ENCODE assay signal across 1 cellular context in the genomic region with DNA sequence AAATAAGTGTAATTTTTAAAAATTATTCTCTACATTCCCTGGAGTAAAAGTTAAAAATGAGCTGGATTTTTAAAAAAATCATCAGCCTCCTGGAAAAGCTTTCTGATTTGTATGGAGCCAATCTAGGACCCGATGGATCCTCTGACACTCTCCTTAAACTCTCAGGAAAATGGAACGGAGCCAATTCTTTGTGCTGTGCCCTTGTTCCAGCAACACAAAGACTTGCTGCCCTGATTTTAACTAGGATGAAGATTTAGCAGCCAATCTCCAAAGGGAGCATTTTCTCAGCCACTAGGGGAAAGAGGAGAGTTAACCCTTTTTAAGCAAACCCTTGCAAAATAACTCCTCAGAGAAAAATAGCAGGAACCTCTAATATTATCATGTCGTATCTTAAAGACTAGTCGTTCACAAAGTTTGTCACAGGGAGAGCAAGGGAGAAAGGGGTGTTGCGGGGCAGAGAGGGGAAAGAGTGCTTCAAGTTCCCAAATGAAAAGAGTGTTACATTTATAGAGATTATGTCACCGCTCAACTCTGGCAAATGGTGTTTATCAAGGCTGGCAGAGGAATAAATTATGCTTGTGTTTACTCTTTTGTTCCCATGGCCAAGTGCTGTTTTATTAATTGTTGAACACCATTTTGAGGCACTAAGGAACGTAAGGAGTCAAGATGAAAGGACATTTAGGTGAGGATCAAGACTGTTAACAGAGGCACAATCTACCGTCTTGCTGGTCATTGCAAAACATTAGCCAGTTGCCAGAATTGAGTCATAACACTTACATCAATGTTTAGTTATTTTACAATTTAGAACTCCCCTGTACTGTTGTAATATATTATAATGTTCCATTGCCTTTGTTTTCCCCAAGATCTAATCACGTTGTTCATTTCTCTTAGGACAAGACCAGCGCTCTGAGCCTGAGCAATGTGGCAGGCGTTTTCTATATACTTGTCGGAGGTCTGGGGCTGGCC.
TF ChIP-seq lines count a peak whose summit lies in the region.

No MANE protein-coding gene starts in this region.

TF ChIP-seq in K562, 482 proteins besides CTCF, POLR2A, EP300 and RAD21:
- TF ChIP-seq PML (IDR thresholded peaks at IDR 0.05; ENCODE audit: low read length) (no peak), ARHGAP35 (IDR thresholded peaks at IDR 0.05; ENCODE audit: partially characterized antibody) (no peak), DEAF1 (CRISPR knock-in tag; IDR thresholded peaks at IDR 0.05) (no peak), ZNF778 (CRISPR knock-in tag; IDR thresholded peaks at IDR 0.05) (no peak), MTA2 (IDR thresholded peaks at IDR 0.05; ENCODE audit: low read depth) (no peak), CEBPB (tag; IDR thresholded peaks at IDR 0.05) (0 out of 2 replicates have a peak, but pooled peaks have one; percentile 8), PURB (CRISPR knock-in tag; IDR thresholded peaks at IDR 0.05; ENCODE audit: low read depth) (no peak), DMBX1 (CRISPR knock-in tag; IDR thresholded peaks at IDR 0.05; ENCODE audit: borderline replicate concordance) (no peak)
